Comparison of ENCODE assay signal across 1 cellular context in the genomic region with DNA sequence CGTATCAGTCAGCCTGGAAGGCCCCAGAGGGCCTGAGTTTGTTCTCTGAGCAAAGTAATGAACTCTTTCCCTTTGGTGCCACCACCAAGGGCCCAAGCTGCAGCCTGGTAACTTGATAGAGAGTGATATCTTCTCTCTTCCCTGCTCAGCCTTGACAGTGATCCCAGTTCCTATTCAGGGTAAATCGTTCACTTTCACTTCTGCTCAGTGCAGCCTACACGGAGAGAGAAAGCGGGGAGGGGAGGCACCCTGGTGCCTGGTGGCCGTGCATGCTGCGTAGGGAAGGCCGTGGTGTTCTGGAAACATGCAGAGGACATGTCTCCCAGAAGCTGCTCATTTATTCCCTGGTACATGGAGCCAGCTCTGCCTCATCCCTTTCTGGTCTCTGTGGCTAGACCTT.
TF ChIP-seq lines count a peak whose summit lies in the region.

No MANE protein-coding gene starts in this region.

TF ChIP-seq in GM12878, 131 proteins besides CTCF, POLR2A, EP300 and RAD21 (continued from another document):
- no peak for TF ChIP-seq WRNIP1 (IDR thresholded peaks at IDR 0.05; ENCODE audit: borderline replicate concordance, low read depth, low read length)
- TF ChIP-seq BCL11A (IDR thresholded peaks at IDR 0.05; ENCODE audit: low read depth, low read length), result peak; percentile 54; the same call in 1 of the 2 replicates
- TF ChIP-seq, protein P1, sequence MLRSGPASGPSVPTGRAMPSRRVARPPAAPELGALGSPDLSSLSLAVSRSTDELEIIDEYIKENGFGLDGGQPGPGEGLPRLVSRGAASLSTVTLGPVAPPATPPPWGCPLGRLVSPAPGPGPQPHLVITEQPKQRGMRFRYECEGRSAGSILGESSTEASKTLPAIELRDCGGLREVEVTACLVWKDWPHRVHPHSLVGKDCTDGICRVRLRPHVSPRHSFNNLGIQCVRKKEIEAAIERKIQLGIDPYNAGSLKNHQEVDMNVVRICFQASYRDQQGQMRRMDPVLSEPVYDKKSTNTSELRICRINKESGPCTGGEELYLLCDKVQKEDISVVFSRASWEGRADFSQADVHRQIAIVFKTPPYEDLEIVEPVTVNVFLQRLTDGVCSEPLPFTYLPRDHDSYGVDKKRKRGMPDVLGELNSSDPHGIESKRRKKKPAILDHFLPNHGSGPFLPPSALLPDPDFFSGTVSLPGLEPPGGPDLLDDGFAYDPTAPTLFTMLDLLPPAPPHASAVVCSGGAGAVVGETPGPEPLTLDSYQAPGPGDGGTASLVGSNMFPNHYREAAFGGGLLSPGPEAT (IDR thresholded peaks at IDR 0.05; ENCODE audit: low read depth), result peak; percentile 69
- peak; percentile 61; the same call in 1 of the 2 replicates for TF ChIP-seq PAX5 (IDR thresholded peaks at IDR 0.05; ENCODE audit: borderline replicate concordance, low read depth, low read length)
- no peak for TF ChIP-seq RELA (IDR thresholded peaks at IDR 0.05; ENCODE audit: borderline replicate concordance, partially characterized antibody)
- TF ChIP-seq, protein P2, sequence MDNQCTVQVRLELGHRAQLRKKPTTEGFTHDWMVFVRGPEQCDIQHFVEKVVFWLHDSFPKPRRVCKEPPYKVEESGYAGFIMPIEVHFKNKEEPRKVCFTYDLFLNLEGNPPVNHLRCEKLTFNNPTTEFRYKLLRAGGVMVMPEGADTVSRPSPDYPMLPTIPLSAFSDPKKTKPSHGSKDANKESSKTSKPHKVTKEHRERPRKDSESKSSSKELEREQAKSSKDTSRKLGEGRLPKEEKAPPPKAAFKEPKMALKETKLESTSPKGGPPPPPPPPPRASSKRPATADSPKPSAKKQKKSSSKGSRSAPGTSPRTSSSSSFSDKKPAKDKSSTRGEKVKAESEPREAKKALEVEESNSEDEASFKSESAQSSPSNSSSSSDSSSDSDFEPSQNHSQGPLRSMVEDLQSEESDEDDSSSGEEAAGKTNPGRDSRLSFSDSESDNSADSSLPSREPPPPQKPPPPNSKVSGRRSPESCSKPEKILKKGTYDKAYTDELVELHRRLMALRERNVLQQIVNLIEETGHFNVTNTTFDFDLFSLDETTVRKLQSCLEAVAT (IDR thresholded peaks at IDR 0.05), result 0 out of 2 replicates have a peak, but pooled peaks have one; percentile 37
- peak; percentile 61; the same call in 1 of the 2 replicates for TF ChIP-seq MEF2A (IDR thresholded peaks at IDR 0.05; ENCODE audit: insufficient read depth, low read depth, low read length)
- TF ChIP-seq, protein P3, sequence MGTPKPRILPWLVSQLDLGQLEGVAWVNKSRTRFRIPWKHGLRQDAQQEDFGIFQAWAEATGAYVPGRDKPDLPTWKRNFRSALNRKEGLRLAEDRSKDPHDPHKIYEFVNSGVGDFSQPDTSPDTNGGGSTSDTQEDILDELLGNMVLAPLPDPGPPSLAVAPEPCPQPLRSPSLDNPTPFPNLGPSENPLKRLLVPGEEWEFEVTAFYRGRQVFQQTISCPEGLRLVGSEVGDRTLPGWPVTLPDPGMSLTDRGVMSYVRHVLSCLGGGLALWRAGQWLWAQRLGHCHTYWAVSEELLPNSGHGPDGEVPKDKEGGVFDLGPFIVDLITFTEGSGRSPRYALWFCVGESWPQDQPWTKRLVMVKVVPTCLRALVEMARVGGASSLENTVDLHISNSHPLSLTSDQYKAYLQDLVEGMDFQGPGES (IDR thresholded peaks at IDR 0.05), result no peak
- TF ChIP-seq MEF2B (IDR thresholded peaks at IDR 0.05; ENCODE audit: partially characterized antibody, poor library complexity, severe bottlenecking), result peak; percentile 46
- TF ChIP-seq, protein P4, sequence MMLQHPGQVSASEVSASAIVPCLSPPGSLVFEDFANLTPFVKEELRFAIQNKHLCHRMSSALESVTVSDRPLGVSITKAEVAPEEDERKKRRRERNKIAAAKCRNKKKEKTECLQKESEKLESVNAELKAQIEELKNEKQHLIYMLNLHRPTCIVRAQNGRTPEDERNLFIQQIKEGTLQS (IDR thresholded peaks at IDR 0.05; ENCODE audit: borderline replicate concordance, extremely low read depth, low read depth, low read length), result no peak
- peak; percentile 97 for TF ChIP-seq SPI1 (IDR thresholded peaks at IDR 0.05; ENCODE audit: borderline replicate concordance, insufficient read depth, low read depth, low read length)
- TF ChIP-seq TAF1 (IDR thresholded peaks at IDR 0.05; ENCODE audit: borderline replicate concordance, low read depth, low read length), result 0 out of 2 replicates have a peak, but pooled peaks have one; percentile 11
- peak; percentile 91 for TF ChIP-seq IKZF1 (conservative IDR thresholded peaks at IDR 0.05)
- no peak for TF ChIP-seq ZNF207 (IDR thresholded peaks at IDR 0.05; ENCODE audit: borderline replicate concordance)
- no peak for TF ChIP-seq ZZZ3 (IDR thresholded peaks at IDR 0.05; ENCODE audit: control insufficient read depth, insufficient read length, low read depth)
- peak in 1 of 2 experiments; percentile 32; a peak in 1 of 4 replicates for TF ChIP-seq BHLHE40 (IDR thresholded peaks at IDR 0.05; ENCODE audit: borderline replicate concordance in 1 of 2, low read depth in 2 of 2, low read length in 1 of 2)
- TF ChIP-seq NBN (IDR thresholded peaks at IDR 0.05), result no peak
- TF ChIP-seq, protein P5, sequence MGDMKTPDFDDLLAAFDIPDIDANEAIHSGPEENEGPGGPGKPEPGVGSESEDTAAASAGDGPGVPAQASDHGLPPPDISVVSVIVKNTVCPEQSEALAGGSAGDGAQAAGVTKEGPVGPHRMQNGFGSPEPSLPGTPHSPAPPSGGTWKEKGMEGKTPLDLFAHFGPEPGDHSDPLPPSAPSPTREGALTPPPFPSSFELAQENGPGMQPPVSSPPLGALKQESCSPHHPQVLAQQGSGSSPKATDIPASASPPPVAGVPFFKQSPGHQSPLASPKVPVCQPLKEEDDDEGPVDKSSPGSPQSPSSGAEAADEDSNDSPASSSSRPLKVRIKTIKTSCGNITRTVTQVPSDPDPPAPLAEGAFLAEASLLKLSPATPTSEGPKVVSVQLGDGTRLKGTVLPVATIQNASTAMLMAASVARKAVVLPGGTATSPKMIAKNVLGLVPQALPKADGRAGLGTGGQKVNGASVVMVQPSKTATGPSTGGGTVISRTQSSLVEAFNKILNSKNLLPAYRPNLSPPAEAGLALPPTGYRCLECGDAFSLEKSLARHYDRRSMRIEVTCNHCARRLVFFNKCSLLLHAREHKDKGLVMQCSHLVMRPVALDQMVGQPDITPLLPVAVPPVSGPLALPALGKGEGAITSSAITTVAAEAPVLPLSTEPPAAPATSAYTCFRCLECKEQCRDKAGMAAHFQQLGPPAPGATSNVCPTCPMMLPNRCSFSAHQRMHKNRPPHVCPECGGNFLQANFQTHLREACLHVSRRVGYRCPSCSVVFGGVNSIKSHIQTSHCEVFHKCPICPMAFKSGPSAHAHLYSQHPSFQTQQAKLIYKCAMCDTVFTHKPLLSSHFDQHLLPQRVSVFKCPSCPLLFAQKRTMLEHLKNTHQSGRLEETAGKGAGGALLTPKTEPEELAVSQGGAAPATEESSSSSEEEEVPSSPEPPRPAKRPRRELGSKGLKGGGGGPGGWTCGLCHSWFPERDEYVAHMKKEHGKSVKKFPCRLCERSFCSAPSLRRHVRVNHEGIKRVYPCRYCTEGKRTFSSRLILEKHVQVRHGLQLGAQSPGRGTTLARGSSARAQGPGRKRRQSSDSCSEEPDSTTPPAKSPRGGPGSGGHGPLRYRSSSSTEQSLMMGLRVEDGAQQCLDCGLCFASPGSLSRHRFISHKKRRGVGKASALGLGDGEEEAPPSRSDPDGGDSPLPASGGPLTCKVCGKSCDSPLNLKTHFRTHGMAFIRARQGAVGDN (IDR thresholded peaks at IDR 0.05), result peak; percentile 48; the same call in 1 of the 2 replicates
- peak; percentile 40; the same call in 1 of the 2 replicates for TF ChIP-seq RUNX3 (IDR thresholded peaks at IDR 0.05; ENCODE audit: low read length)
- TF ChIP-seq ZNF217 (IDR thresholded peaks at IDR 0.05), result no peak
- peak; percentile 95 for TF ChIP-seq EED (IDR thresholded peaks at IDR 0.05; ENCODE audit: low read depth)
- TF ChIP-seq, protein P6, sequence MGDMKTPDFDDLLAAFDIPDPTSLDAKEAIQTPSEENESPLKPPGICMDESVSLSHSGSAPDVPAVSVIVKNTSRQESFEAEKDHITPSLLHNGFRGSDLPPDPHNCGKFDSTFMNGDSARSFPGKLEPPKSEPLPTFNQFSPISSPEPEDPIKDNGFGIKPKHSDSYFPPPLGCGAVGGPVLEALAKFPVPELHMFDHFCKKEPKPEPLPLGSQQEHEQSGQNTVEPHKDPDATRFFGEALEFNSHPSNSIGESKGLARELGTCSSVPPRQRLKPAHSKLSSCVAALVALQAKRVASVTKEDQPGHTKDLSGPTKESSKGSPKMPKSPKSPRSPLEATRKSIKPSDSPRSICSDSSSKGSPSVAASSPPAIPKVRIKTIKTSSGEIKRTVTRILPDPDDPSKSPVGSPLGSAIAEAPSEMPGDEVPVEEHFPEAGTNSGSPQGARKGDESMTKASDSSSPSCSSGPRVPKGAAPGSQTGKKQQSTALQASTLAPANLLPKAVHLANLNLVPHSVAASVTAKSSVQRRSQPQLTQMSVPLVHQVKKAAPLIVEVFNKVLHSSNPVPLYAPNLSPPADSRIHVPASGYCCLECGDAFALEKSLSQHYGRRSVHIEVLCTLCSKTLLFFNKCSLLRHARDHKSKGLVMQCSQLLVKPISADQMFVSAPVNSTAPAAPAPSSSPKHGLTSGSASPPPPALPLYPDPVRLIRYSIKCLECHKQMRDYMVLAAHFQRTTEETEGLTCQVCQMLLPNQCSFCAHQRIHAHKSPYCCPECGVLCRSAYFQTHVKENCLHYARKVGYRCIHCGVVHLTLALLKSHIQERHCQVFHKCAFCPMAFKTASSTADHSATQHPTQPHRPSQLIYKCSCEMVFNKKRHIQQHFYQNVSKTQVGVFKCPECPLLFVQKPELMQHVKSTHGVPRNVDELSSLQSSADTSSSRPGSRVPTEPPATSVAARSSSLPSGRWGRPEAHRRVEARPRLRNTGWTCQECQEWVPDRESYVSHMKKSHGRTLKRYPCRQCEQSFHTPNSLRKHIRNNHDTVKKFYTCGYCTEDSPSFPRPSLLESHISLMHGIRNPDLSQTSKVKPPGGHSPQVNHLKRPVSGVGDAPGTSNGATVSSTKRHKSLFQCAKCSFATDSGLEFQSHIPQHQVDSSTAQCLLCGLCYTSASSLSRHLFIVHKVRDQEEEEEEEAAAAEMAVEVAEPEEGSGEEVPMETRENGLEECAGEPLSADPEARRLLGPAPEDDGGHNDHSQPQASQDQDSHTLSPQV (IDR thresholded peaks at IDR 0.05), result no peak
- TF ChIP-seq JUNB (IDR thresholded peaks at IDR 0.05), result peak; percentile 16; the same call in 1 of the 2 replicates
- TF ChIP-seq FOXM1 (IDR thresholded peaks at IDR 0.05; ENCODE audit: low read depth, low read length), result no peak
- peak; percentile 38; the same call in 1 of the 2 replicates for TF ChIP-seq ATF7 (IDR thresholded peaks at IDR 0.05; ENCODE audit: low read depth)
- peak; percentile 54; the same call in 1 of the 2 replicates for TF ChIP-seq MTA2 (IDR thresholded peaks at IDR 0.05; ENCODE audit: low read depth)
- TF ChIP-seq CBFB (IDR thresholded peaks at IDR 0.05; ENCODE audit: low read depth), result 0 out of 2 replicates have a peak, but pooled peaks have one; percentile 27
- TF ChIP-seq, protein P7, sequence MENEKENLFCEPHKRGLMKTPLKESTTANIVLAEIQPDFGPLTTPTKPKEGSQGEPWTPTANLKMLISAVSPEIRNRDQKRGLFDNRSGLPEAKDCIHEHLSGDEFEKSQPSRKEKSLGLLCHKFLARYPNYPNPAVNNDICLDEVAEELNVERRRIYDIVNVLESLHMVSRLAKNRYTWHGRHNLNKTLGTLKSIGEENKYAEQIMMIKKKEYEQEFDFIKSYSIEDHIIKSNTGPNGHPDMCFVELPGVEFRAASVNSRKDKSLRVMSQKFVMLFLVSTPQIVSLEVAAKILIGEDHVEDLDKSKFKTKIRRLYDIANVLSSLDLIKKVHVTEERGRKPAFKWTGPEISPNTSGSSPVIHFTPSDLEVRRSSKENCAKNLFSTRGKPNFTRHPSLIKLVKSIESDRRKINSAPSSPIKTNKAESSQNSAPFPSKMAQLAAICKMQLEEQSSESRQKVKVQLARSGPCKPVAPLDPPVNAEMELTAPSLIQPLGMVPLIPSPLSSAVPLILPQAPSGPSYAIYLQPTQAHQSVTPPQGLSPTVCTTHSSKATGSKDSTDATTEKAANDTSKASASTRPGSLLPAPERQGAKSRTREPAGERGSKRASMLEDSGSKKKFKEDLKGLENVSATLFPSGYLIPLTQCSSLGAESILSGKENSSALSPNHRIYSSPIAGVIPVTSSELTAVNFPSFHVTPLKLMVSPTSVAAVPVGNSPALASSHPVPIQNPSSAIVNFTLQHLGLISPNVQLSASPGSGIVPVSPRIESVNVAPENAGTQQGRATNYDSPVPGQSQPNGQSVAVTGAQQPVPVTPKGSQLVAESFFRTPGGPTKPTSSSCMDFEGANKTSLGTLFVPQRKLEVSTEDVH (IDR thresholded peaks at IDR 0.05; ENCODE audit: low read depth, partially characterized antibody), result no peak
- TF ChIP-seq IKZF2 (IDR thresholded peaks at IDR 0.05), result peak; percentile 88 to 92
- 0 out of 2 replicates have a peak, but pooled peaks have one; percentile 17 for TF ChIP-seq SMC3 (IDR thresholded peaks at IDR 0.05; ENCODE audit: borderline replicate concordance, low read length)
